In genomic region chr5:96434201-96434645, GRCh38 we compare ENCODE assay signal across 9 cellular contexts. TPM values are rescaled to one million over a fixed set of nuclear protein-coding genes. Genes with fewer than 3 reads are reported as not detected.
DNase-seq lines count a peak whose midpoint lies in the region; ATAC-seq and TF ChIP-seq lines count a peak whose summit lies in the region.
"Had no signal": no experiment of that assay in that cellular context is flagged by ENCODE, and none has a peak within 500 bp of the region (broad histone marks: within the 10 kb centered on the region; RNA-seq: fewer than 3 reads in every experiment).

No MANE protein-coding gene starts in this region.

- no peaks in the 10 kb centered on the region for H3K9me3 Mint-ChIP-seq in endodermal cell

- peaks cover 49% of the 10 kb centered on the region for H3K27me3 Mint-ChIP-seq in endodermal cell (ENCODE audit: insufficient read depth)

- no peaks in the 10 kb centered on the region for H3K36me3 Mint-ChIP-seq in endodermal cell (ENCODE audit: low read depth)

- H3K27ac ChIP-seq in VCaP (peak overlapping the region; percentile 40; the same call in 1 of the 2 replicates), endodermal cell (ENCODE audit: low read depth, low read length) (no peak overlapping the region), mesenchymal stem cell (ENCODE audit: low read length, poor library complexity, severe bottlenecking) (no peak overlapping the region), testis (no peak overlapping the region)

- H3K27me3 ChIP-seq in GM06990 (replicated peaks; ENCODE audit: control insufficient read depth, insufficient read depth, low read length), result no peaks in the 10 kb centered on the region; the same call in none of the 2 replicates
- peaks cover 52% of the 10 kb centered on the region for H3K27me3 ChIP-seq in endodermal cell (ENCODE audit: control insufficient read depth, insufficient read depth, low read length, poor library complexity, severe bottlenecking)
- peaks cover 57 to 61% of the 10 kb centered on the region in 2 experiments for H3K27me3 ChIP-seq in mesenchymal stem cell (ENCODE audit: control insufficient read depth in 1 of 2, insufficient read depth in 1 of 2, low read length in 2 of 2)
- no peaks in the 10 kb centered on the region for H3K27me3 ChIP-seq in testis

- no peak overlapping the region for H3K4ac ChIP-seq in mesenchymal stem cell (ENCODE audit: low read depth in 1 of 2, low read length in 2 of 2)

- no peaks in the 10 kb centered on the region for H3K9me3 ChIP-seq in endodermal cell (ENCODE audit: control insufficient read depth, low read length)
- no peaks in the 10 kb centered on the region for H3K9me3 ChIP-seq in mesenchymal stem cell (ENCODE audit: control insufficient read depth, low read length)
- H3K9me3 ChIP-seq in testis, result no peaks in the 10 kb centered on the region

- no peak overlapping the region for H2BK15ac ChIP-seq in mesenchymal stem cell (ENCODE audit: low read depth, poor library complexity, severe bottlenecking)

- no peak overlapping the region for H3K23ac ChIP-seq in mesenchymal stem cell (ENCODE audit: low read length in 2 of 2)

- no peak overlapping the region for H3K27ac Mint-ChIP-seq in endodermal cell

- no peak overlapping the region for H2AK5ac ChIP-seq in mesenchymal stem cell (ENCODE audit: low read length, severe bottlenecking)

- no peak overlapping the region for H4K91ac ChIP-seq in mesenchymal stem cell (ENCODE audit: low read length)

- no peak for TF ChIP-seq POLR2A in testis (IDR thresholded peaks at IDR 0.05)

- H3K4me2 ChIP-seq in mesenchymal stem cell (ENCODE audit: low read length, poor library complexity, severe bottlenecking), result no peak overlapping the region

- peak; percentile 9 for DNase-seq in GM06990 (ENCODE audit: extremely low read depth, insufficient read length)
- peak; percentile 65 for DNase-seq in NCI-H146 (lab: John Stamatoyannopoulos, UW)
- DNase-seq in endodermal cell, result peak; percentile 96
- peak; percentile 77 for DNase-seq in mesenchymal stem cell
- DNase-seq in testis, result peak; percentile 84
- DNase-seq in GM19240 (ENCODE audit: insufficient read length, low spot score), result no peak

- H3K4me1 ChIP-seq in endodermal cell (ENCODE audit: control insufficient read depth, insufficient read depth, low read length) (peaks cover 6% of the 10 kb centered on the region), mesenchymal stem cell (ENCODE audit: control insufficient read depth, insufficient read depth, low read depth, low read length) (peaks cover 12% of the 10 kb centered on the region), testis (no peaks in the 10 kb centered on the region)

- intact Hi-C loops in testis (cut with DNase I; ENCODE audit: low total_unique reads), result no loop called here

- H3K4me1 Mint-ChIP-seq in endodermal cell, result peaks cover 21% of the 10 kb centered on the region

- TF ChIP-seq CTCF in GM06990 (IDR thresholded peaks at IDR 0.05; ENCODE audit: insufficient read depth, low read length, poor library complexity, severe bottlenecking) (no peak), VCaP (conservative IDR thresholded peaks at IDR 0.05) (peak; percentile 67), endodermal cell (conservative IDR thresholded peaks at IDR 0.05) (no peak), testis (IDR thresholded peaks at IDR 0.05) (no peak)

- ATAC-seq in HG02588 (IDR thresholded peaks at IDR 0.05; ENCODE audit: unreplicated experiment), result peak; percentile 68

- WGBS in endodermal cell (ENCODE audit: insufficient coverage in 1 of 2, insufficient read length in 1 of 2), 2 experiments, result 0 to 3% methylated on average over 1 to 11 of the region's 11 CpGs
- WGBS in mesenchymal stem cell, result 6% methylated on average over 11 of the region's 11 CpGs
- WGBS in testis, 2 donors, result 0 to 1% methylated on average over 11 of the region's 11 CpGs

- H2BK120ac ChIP-seq in mesenchymal stem cell (ENCODE audit: low read depth, low read length), result no peak overlapping the region

- no peak overlapping the region for H2AFZ ChIP-seq in mesenchymal stem cell (ENCODE audit: low read depth, low read length)

- no peak overlapping the region for H3K18ac ChIP-seq in mesenchymal stem cell (ENCODE audit: low read depth in 1 of 2, low read length in 2 of 2)

- H4K8ac ChIP-seq in mesenchymal stem cell (ENCODE audit: low read length), result no peak overlapping the region

- H3K9ac ChIP-seq in endodermal cell (ENCODE audit: extremely low read depth, low read length, poor library complexity, severe bottlenecking), result no peak overlapping the region
- H3K9ac ChIP-seq in mesenchymal stem cell (ENCODE audit: low read length), result no peak overlapping the region

- no peak overlapping the region for H2BK5ac ChIP-seq in mesenchymal stem cell (ENCODE audit: low read depth, low read length, poor library complexity, severe bottlenecking)

- H3K4me3 ChIP-seq in GM06990 (replicated peaks; ENCODE audit: low read depth, low read length) (no peak overlapping the region), endodermal cell (ENCODE audit: low read length) (no peak overlapping the region), mesenchymal stem cell (ENCODE audit: insufficient read depth in 1 of 2, low read depth in 1 of 2, low read length in 2 of 2) (no peak overlapping the region), testis (no peak overlapping the region)

- no peak overlapping the region for H2BK12ac ChIP-seq in mesenchymal stem cell (ENCODE audit: low read length in 2 of 2)

- H3K14ac ChIP-seq in mesenchymal stem cell (ENCODE audit: low read length in 2 of 2), result no peak overlapping the region

- H3K4me3 Mint-ChIP-seq in endodermal cell, result peak overlapping the region; percentile 4

- no peaks in the 10 kb centered on the region for H3K79me1 ChIP-seq in mesenchymal stem cell (replicated peaks; ENCODE audit: low read length, poor library complexity, severe bottlenecking)

- H3K36me3 ChIP-seq in GM06990 (ENCODE audit: control insufficient read depth, insufficient read depth, low read length) (no peaks in the 10 kb centered on the region), endodermal cell (ENCODE audit: control insufficient read depth, insufficient read depth, low read length) (no peaks in the 10 kb centered on the region), mesenchymal stem cell (ENCODE audit: control insufficient read depth in 1 of 2, insufficient read depth in 2 of 2, low read depth in 1 of 2, low read length in 2 of 2) (no peaks in the 10 kb centered on the region), testis (ENCODE audit: low read depth, missing control alignments) (no peaks in the 10 kb centered on the region)

RNA-seq across cellular contexts. Expression of gene PCSK1, which starts 1.2 kb away (rescaled TPM):
- total RNA-seq in endodermal cell (not detected), testis (under 1 TPM; 0.43 to 0.79 TPM)
- polyA plus RNA-seq in endodermal cell (2013, experiment 1 of 2), result 2.0 TPM
- 1.2 TPM for polyA plus RNA-seq in endodermal cell (2013, experiment 2 of 2)
- polyA plus RNA-seq in mesenchymal stem cell (2013, experiment 1 of 2), result not detected
- not detected for polyA plus RNA-seq in mesenchymal stem cell (2013, experiment 2 of 2)
- polyA plus RNA-seq in testis (ENCODE audit: insufficient read depth, low read depth, low replicate concordance), result 0.63 TPM
- total RNA-seq: T-helper 2 cell treated with Interferon-gamma antibody and Interleukin-4, amounts not matched to agents 100 ng/mL and 5 ng/mL, for 36 hours had no signal
